1 cellular context compared by ENCODE assay signal in the genomic region with DNA sequence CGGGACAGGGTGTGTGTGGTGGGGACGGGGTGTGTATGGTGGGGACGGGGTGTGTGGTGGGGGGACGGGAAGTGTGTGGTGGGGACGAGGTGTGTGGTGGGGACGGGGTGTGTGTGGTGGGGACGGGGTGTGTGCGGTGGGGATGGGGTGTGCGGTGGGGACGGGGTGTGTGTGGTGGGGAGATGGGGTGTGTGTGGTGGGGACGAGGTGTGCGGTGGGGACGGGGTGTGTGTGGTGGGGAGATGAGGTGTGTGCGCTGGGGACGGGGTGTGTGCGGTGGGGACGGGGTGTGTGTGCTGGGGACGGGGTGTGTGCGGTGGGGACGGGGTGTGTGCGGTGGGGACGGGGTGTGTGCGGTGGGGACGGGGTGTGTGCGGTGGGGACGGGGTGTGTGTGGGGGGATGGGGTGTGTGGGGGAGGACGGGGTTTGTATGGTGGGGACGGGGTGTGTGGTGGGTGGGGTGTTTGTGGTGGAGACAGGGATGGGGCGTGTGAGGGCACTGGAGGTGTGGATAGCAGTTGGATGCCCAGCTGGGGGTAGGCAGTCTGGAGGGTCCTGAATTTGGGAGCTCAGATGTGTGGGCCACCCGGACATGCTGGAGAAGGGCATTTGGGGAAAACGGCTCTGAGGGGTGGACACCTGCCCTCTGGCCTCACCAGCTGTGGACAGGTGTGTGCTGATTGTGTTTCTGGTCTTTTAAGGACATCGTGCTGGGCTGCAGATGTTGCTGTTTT.
A peak's percentile ranks its signal among the peaks of the same experiment; 100 is the strongest.
TF ChIP-seq lines count a peak whose summit lies in the region.

No MANE protein-coding gene starts in this region.

TF ChIP-seq in HepG2, 621 proteins besides CTCF, POLR2A, EP300 and RAD21:
- TF ChIP-seq NR2F2 (IDR thresholded peaks at IDR 0.05; ENCODE audit: borderline replicate concordance, low read depth) (no peak), AGO2 (optimal IDR thresholded peaks at IDR 0.05; ENCODE audit: low read depth, low read length) (no peak), NR2F6 (IDR thresholded peaks at IDR 0.05) (no peak), NR2F6 (CRISPR knock-in tag; IDR thresholded peaks at IDR 0.05) (no peak), KLF12 (CRISPR knock-in tag; IDR thresholded peaks at IDR 0.05; ENCODE audit: borderline replicate concordance) (no peak), PCBP1 (IDR thresholded peaks at IDR 0.05; ENCODE audit: borderline replicate concordance, low read depth, low read length) (0 out of 2 replicates have a peak, but pooled peaks have one; percentile 35)
- TF ChIP-seq, protein P1, sequence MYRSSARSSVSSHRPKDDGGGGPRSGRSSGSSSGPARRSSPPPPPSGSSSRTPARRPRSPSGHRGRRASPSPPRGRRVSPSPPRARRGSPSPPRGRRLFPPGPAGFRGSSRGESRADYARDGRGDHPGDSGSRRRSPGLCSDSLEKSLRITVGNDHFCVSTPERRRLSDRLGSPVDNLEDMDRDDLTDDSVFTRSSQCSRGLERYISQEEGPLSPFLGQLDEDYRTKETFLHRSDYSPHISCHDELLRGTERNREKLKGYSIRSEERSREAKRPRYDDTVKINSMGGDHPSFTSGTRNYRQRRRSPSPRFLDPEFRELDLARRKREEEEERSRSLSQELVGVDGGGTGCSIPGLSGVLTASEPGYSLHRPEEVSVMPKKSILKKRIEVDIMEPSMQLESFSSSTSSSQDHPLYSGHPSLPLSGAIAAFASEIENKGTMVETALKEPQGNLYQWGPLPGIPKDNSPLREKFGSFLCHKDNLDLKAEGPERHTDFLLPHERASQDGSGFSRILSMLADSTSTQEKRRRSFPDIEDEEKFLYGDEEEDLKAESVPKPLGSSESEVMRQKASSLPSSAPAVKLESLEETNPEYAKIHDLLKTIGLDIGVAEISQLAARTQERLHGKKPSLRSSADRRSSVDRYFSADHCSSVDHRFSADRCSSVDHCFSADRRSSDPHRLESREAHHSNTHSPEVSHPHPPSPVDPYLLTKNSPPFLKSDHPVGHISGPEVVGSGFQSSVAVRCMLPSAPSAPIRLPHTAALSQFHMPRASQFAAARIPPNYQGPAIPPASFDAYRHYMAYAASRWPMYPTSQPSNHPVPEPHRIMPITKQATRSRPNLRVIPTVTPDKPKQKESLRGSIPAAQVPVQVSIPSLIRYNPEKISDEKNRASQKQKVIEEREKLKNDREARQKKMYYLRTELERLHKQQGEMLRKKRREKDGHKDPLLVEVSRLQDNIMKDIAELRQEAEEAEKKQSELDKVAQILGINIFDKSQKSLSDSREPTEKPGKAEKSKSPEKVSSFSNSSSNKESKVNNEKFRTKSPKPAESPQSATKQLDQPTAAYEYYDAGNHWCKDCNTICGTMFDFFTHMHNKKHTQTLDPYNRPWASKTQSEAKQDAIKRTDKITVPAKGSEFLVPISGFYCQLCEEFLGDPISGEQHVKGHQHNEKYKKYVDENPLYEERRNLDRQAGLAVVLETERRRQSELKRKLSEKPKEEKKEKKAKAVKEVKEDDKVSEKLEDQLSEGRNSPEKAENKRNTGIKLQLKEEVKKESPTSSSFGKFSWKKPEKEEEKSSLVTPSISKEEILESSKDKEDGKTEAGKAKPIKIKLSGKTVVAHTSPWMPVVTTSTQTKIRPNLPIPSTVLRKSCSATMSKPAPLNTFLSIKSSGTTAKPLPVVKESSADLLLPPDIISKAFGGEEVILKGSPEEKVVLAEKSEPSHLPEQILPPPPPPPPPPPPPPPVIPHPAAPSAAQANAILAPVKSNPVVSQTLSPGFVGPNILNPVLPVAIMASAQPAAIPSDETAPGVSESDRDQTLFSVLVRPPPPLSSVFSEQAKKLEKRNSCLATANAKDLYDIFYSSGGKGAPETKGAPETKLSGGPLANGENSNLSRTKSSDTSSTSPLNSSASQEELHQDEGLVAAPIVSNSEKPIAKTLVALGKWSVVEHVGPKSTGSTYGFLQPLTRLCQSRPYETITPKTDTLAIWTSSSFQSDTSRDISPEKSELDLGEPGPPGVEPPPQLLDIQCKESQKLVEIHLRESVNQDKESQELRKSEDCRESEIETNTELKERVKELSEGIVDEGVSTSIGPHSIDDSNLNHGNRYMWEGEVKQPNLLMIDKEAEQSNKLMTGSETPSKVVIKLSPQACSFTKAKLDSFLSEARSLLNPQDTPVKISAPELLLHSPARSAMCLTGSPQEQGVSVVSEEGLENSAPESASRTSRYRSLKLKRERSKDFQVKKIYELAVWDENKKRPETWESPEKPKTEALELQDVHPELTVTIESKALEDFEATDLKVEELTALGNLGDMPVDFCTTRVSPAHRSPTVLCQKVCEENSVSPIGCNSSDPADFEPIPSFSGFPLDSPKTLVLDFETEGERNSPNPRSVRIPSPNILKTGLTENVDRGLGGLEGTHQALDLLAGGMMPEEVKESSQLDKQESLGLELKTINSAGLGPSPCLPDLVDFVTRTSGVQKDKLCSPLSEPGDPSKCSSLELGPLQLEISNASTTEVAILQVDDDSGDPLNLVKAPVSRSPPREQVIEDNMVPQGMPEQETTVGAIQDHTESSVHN (CRISPR knock-in tag; IDR thresholded peaks at IDR 0.05): no peak
